Comparison of ENCODE assay signal across 25 cellular contexts in the genomic region with DNA sequence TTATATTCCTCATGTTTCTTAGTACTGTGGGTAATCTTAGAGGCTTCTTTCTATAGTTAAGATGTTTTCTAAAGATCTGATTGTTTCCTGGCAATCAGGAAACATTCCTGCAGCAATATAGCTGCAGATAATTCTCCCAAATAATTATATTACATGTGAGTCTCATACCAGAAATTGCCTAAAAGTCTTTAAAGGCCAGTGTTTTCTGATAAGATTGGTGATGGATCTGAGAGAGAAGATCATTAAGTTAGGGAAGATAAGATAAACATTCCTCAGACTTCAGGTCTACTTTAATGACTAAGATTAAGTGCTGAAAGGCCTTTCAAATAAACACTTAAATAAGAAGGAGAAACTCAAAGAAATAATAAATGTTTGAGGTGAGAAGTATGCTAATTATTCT.
DNase-seq lines count a peak whose midpoint lies in the region; ATAC-seq, FAIRE-seq and TF ChIP-seq lines count a peak whose summit lies in the region.
"Had no signal": no experiment of that assay in that cellular context is flagged by ENCODE, and none has a peak within 500 bp of the region (broad histone marks: within the 10 kb centered on the region; RNA-seq: fewer than 3 reads in every experiment).

No MANE protein-coding gene starts in this region.

- no peak overlapping the region for H2AK5ac ChIP-seq in mesendoderm (ENCODE audit: low read length)

- CTCF ChIA-PET in Caco-2 (lab: Charles Lee), result no interaction called here

- H3K36me3 ChIP-seq in Caco-2 (ENCODE audit: control insufficient read depth, insufficient read depth, low read length), result no peaks in the 10 kb centered on the region
- no peaks in the 10 kb centered on the region for H3K36me3 ChIP-seq in mesendoderm (ENCODE audit: control insufficient read depth, insufficient read depth, low read length)
- no peaks in the 10 kb centered on the region for H3K36me3 ChIP-seq in heart left ventricle
- H3K36me3 ChIP-seq: BLaER1 treated with 17β-estradiol and CSF1 and Interleukin-3, amounts not matched to agents 10 nM and 100 nM had no signal

- no peak overlapping the region for H3K23ac ChIP-seq in mesendoderm (ENCODE audit: low read length)

- H3K4me1 Mint-ChIP-seq in Caco-2 (ENCODE audit: low read depth, unreplicated experiment) (peaks cover 43% of the 10 kb centered on the region), osteocyte (ENCODE audit: unreplicated experiment) (peaks cover 4% of the 10 kb centered on the region)
- H3K4me1 Mint-ChIP-seq in activated naive CD8-positive, alpha-beta T cell treated with anti-CD3 and anti-CD28 coated beads for 36 hours, result no peaks in the 10 kb centered on the region
- H3K4me1 Mint-ChIP-seq: B cell had no signal

- H3K9ac ChIP-seq in mesendoderm (ENCODE audit: low read length), result no peak overlapping the region
- H3K9ac ChIP-seq: BLaER1 treated with 17β-estradiol and CSF1 and Interleukin-3, amounts not matched to agents 10 nM and 100 nM had no signal

- no peak overlapping the region for H2BK120ac ChIP-seq in mesendoderm (ENCODE audit: low read depth, low read length)

- H3K36me3 Mint-ChIP-seq in Caco-2 (ENCODE audit: insufficient read depth, unreplicated experiment) (no peaks in the 10 kb centered on the region), osteocyte (ENCODE audit: unreplicated experiment) (no peaks in the 10 kb centered on the region)
- H3K36me3 Mint-ChIP-seq in activated naive CD8-positive, alpha-beta T cell treated with anti-CD3 and anti-CD28 coated beads for 36 hours, result no peaks in the 10 kb centered on the region
- H3K36me3 Mint-ChIP-seq: CD8-positive, alpha-beta T cell had no signal

- H4K5ac ChIP-seq in mesendoderm (ENCODE audit: low read length), result no peak overlapping the region

- H3K79me1 ChIP-seq in mesendoderm (ENCODE audit: low read length), result no peaks in the 10 kb centered on the region

- H3K4me3 Mint-ChIP-seq in Caco-2 (ENCODE audit: unreplicated experiment), result no peak overlapping the region
- no peak overlapping the region for H3K4me3 Mint-ChIP-seq in activated naive CD8-positive, alpha-beta T cell treated with anti-CD3 and anti-CD28 coated beads for 36 hours
- no peak overlapping the region for H3K4me3 Mint-ChIP-seq in osteocyte (ENCODE audit: unreplicated experiment)
- H3K4me3 Mint-ChIP-seq: B cell; CD4-positive, alpha-beta T cell; CD8-positive, alpha-beta T cell had no signal

- no peak overlapping the region for H2BK15ac ChIP-seq in mesendoderm (replicated peaks; ENCODE audit: low read depth)

- no peaks in the 10 kb centered on the region for H3K27me3 ChIP-seq in Caco-2 (replicated peaks; ENCODE audit: control insufficient read depth, insufficient read depth, low read length)
- H3K27me3 ChIP-seq in mesendoderm (ENCODE audit: insufficient read depth, low read length, poor library complexity), result no peaks in the 10 kb centered on the region
- no peaks in the 10 kb centered on the region for H3K27me3 ChIP-seq in heart left ventricle
- H3K27me3 ChIP-seq: BLaER1 treated with 17β-estradiol and CSF1 and Interleukin-3, amounts not matched to agents 10 nM and 100 nM had no signal

- H3K27ac Mint-ChIP-seq in Caco-2 (ENCODE audit: unreplicated experiment), result peak overlapping the region; percentile 25
- no peak overlapping the region for H3K27ac Mint-ChIP-seq in activated naive CD8-positive, alpha-beta T cell treated with anti-CD3 and anti-CD28 coated beads for 36 hours
- no peak overlapping the region for H3K27ac Mint-ChIP-seq in osteocyte (ENCODE audit: unreplicated experiment)
- H3K27ac Mint-ChIP-seq: B cell; CD4-positive, alpha-beta T cell; CD8-positive, alpha-beta T cell had no signal

- no peak for TF ChIP-seq POLR2A in heart left ventricle (IDR thresholded peaks at IDR 0.05)

- POLR2A ChIA-PET in Caco-2 (lab: Charles Lee), result interaction anchor here (1.2 kb wide), 1 partner anchor 107 kb away, joined by 3 read pairs; the partner anchor contains the start of gene DAB2

- no peak overlapping the region for H3K56ac ChIP-seq in mesendoderm (ENCODE audit: low read length)

- no peak for DNase-seq in Caco-2
- peak; percentile 59 for DNase-seq in mesendoderm
- DNase-seq in activated naive CD8-positive, alpha-beta T cell treated with anti-CD3 and anti-CD28 coated beads for 36 hours, result no peak
- DNase-seq in heart left ventricle, result no peak
- no peak for DNase-seq in osteocyte (ENCODE audit: extremely low spot score, unreplicated experiment)
- DNase-seq in NCI-H2196 (lab: John Stamatoyannopoulos, UW; ENCODE audit: unreplicated experiment), result no peak
- DNase-seq: 8988T; AML-193; CD4-positive, alpha-beta T cell; CD8-positive, alpha-beta T cell; DMS 273 treated with DMSO at 0.1 percent for 48 hours; DMS153; DMS53; DMS79; DND-41; EL; GDM1 had no signal

- no peak overlapping the region for H3K18ac ChIP-seq in mesendoderm (ENCODE audit: low read length)

- no peaks in the 10 kb centered on the region for H3K9me3 Mint-ChIP-seq in Caco-2 (ENCODE audit: unreplicated experiment)
- H3K9me3 Mint-ChIP-seq in activated naive CD8-positive, alpha-beta T cell treated with anti-CD3 and anti-CD28 coated beads for 36 hours, result no peaks in the 10 kb centered on the region
- no peaks in the 10 kb centered on the region for H3K9me3 Mint-ChIP-seq in osteocyte (ENCODE audit: unreplicated experiment)
- H3K9me3 Mint-ChIP-seq: CD4-positive, alpha-beta T cell; CD8-positive, alpha-beta T cell had no signal

- no peaks in the 10 kb centered on the region for H3K79me2 ChIP-seq in mesendoderm (ENCODE audit: control insufficient read depth, insufficient read depth, low read length)

- FAIRE-seq in A204.1 (lab: Jason Lieb, UNC) (peak; percentile 87), TTC549 (lab: Jason Lieb, UNC) (peak; percentile 95)
- FAIRE-seq: A549, GM12891, GM19239 had no signal

- peaks cover 67% of the 10 kb centered on the region for H3K4me1 ChIP-seq in Caco-2
- H3K4me1 ChIP-seq in mesendoderm (ENCODE audit: control insufficient read depth, low read depth, low read length), result no peaks in the 10 kb centered on the region
- peaks cover 0 to 8% (median under 1%) of the 10 kb centered on the region in 12 donors for H3K4me1 ChIP-seq in heart left ventricle
- H3K4me1 ChIP-seq: A549 had no signal

- H3K4me3 ChIP-seq in Caco-2 (ENCODE audit: low read depth, low read length), result no peak overlapping the region
- no peak overlapping the region for H3K4me3 ChIP-seq in mesendoderm (ENCODE audit: low read length)
- no peak overlapping the region for H3K4me3 ChIP-seq in heart left ventricle
- H3K4me3 ChIP-seq: A549; BLaER1 treated with 17β-estradiol and CSF1 and Interleukin-3, amounts not matched to agents 10 nM and 100 nM had no signal

- TF ChIP-seq CTCF in Caco-2 (IDR thresholded peaks at IDR 0.05; ENCODE audit: insufficient read depth in 1 of 2, low read depth in 1 of 2, low read length in 1 of 2, severe bottlenecking in 1 of 2, unreplicated experiment in 1 of 2) (no peak), heart left ventricle (IDR thresholded peaks at IDR 0.05) (no peak), osteocyte (IDR thresholded peaks at IDR 0.05) (no peak)

- no peak overlapping the region for H3K4me2 ChIP-seq in mesendoderm (ENCODE audit: low read length)
- H3K4me2 ChIP-seq: A549 had no signal

- H3K27me3 Mint-ChIP-seq in Caco-2 (ENCODE audit: insufficient read depth, unreplicated experiment) (no peaks in the 10 kb centered on the region), osteocyte (ENCODE audit: unreplicated experiment) (no peaks in the 10 kb centered on the region)
- peaks cover 10% of the 10 kb centered on the region for H3K27me3 Mint-ChIP-seq in activated naive CD8-positive, alpha-beta T cell treated with anti-CD3 and anti-CD28 coated beads for 36 hours

- H3K4ac ChIP-seq in mesendoderm (ENCODE audit: low read depth, low read length), result no peak overlapping the region

- no peak overlapping the region for H3K27ac ChIP-seq in mesendoderm (ENCODE audit: low read depth, low read length)
- no peak overlapping the region for H3K27ac ChIP-seq in heart left ventricle
- H3K27ac ChIP-seq: A549; BLaER1 treated with 17β-estradiol and CSF1 and Interleukin-3, amounts not matched to agents 10 nM and 100 nM; C4-2B had no signal

- H4K8ac ChIP-seq in mesendoderm (ENCODE audit: low read depth, low read length), result no peak overlapping the region

- intact Hi-C loops in Caco-2 (cut with micrococcal nuclease; ENCODE audit: unreplicated experiment) (no loop called here), heart left ventricle (cut with DNase I) (loop anchor here in 1 of 10 donors (5.0 kb wide), 1 partner anchor 550 kb away; no protein-coding TSS in a partner anchor)

- H2BK5ac ChIP-seq in mesendoderm (ENCODE audit: low read length), result no peak overlapping the region

- no TSS peak for BruUV-seq in Caco-2 (replicated peaks; lab: Mats Ljungman, UMichigan)

- H3K9me3 ChIP-seq in Caco-2 (no peaks in the 10 kb centered on the region), heart left ventricle (no peaks in the 10 kb centered on the region)
- H3K9me3 ChIP-seq: A549; BLaER1 treated with 17β-estradiol and CSF1 and Interleukin-3, amounts not matched to agents 10 nM and 100 nM had no signal

- no peak for ATAC-seq in heart left ventricle
- ATAC-seq: A549; CD8-positive, alpha-beta T cell had no signal
